In the genomic region with DNA sequence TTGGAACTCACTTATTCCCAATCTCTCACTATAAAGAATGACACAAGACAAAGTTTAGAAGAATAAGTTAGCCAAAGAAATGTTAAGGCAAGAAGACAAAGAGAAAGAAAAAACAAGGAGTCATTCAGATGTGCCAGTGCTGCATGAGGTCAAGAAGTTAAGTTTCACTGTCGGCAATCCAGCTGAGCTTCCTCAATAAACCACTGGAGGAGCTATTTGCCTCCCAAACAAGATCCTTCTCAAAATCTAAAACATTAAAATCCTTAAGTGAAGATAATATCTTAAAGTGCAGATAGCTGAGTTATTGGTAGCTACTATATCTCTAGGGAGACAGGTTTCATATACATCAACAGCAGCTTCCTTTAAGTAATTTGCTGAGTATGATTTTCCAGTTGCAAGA, we compare ENCODE assay signal across 19 cellular contexts.
DNase-seq lines count a peak whose midpoint lies in the region; ATAC-seq and TF ChIP-seq lines count a peak whose summit lies in the region.
"Had no signal": no experiment of that assay in that cellular context is flagged by ENCODE, and none has a peak within 500 bp of the region (broad histone marks: within the 10 kb centered on the region; RNA-seq: fewer than 3 reads in every experiment).

No MANE protein-coding gene starts in this region.

- peak; percentile 2 for DNase-seq in ACHN
- no peak for DNase-seq in HCT116 (ENCODE audit: low read depth, low spot score)
- DNase-seq in WTC11 (ENCODE audit: low spot score): no peak
- DNase-seq in iPS DF 6.9 (ENCODE audit: low read depth, low spot score): peak; percentile 9
- no peak for DNase-seq in activated CD4-positive, alpha-beta T cell treated with anti-CD3 and anti-CD28 coated beads for 1 hour
- no peak for DNase-seq in left cardiac atrium
- DNase-seq in D341Med (ENCODE audit: low spot score): no peak
- DNase-seq: activated CD8-positive, alpha-beta memory T cell treated with anti-CD3 and anti-CD28 coated beads, Interleukin-2, amount 50 U/mL, for 48 hours; activated naive CD4-positive, alpha-beta T cell treated with anti-CD3 and anti-CD28 coated beads, Interleukin-2, amount 50 U/mL, for 16 hours; EL; mesenchymal stem cell; NCI-H1105; NCI-H446; pancreas; stimulated activated CD4-positive, alpha-beta T cell treated with anti-CD3 and anti-CD28 coated beads, Interleukin-15, amount 100 ng/mL, for 24 hours had no signal

- H3K9me3 ChIP-seq in HCT116 (ENCODE audit: control insufficient read depth in 1 of 2, insufficient read depth in 1 of 2, low read depth in 1 of 2, low read length in 2 of 2): no peaks in the 10 kb centered on the region
- no peaks in the 10 kb centered on the region for H3K9me3 ChIP-seq in iPS DF 6.9 (ENCODE audit: control insufficient read depth, insufficient read depth, low read length)
- H3K9me3 ChIP-seq: pancreas had no signal

- ATAC-seq in HCT116 (no peak), WTC11 (peak; percentile 70), left cardiac atrium (no peak), GM21529 (IDR thresholded peaks at IDR 0.05; ENCODE audit: unreplicated experiment) (no peak)
- ATAC-seq: activated CD4-positive, CD25-positive, alpha-beta regulatory T cell treated with anti-CD3 and anti-CD28 coated beads, Interleukin-2, amount 50 U/mL, for 24 hours; esophagus mucosa; Panc1; pancreas had no signal

- intact Hi-C loops in HCT116 (cut with micrococcal nuclease): no loop called here
- intact Hi-C loops in left cardiac atrium (cut with DNase I): no loop called here

- H3K4me2 ChIP-seq in HCT116 (ENCODE audit: low read length): no peak overlapping the region

- H3K9ac ChIP-seq in HCT116 (ENCODE audit: low read length): no peak overlapping the region

- H3K4me1 ChIP-seq in HCT116 (ENCODE audit: control insufficient read depth in 1 of 2, insufficient read depth in 2 of 2, low read length in 2 of 2): no peaks in the 10 kb centered on the region
- no peaks in the 10 kb centered on the region for H3K4me1 ChIP-seq in iPS DF 6.9 (ENCODE audit: control insufficient read depth, insufficient read depth, low read length)
- H3K4me1 ChIP-seq: pancreas had no signal

- no peaks in the 10 kb centered on the region for H3K9me2 ChIP-seq in HCT116 (ENCODE audit: insufficient read depth)

- CTCF ChIA-PET in HCT116 (lab: Charles Lee): interaction anchor here (0.7 kb wide), 1 partner anchor 15 kb away, joined by 3 read pairs; no protein-coding TSS in a partner anchor
- CTCF ChIA-PET in WTC11 (lab: Charles Lee): interaction anchor here (0.6 to 1.4 kb wide), 8 partner anchors 10 to 108 kb away, joined by 3 to 5 read pairs (median 3); no protein-coding TSS in a partner anchor

- no peaks in the 10 kb centered on the region for H3K27me3 ChIP-seq in HCT116 (ENCODE audit: insufficient read depth, low read length)
- H3K27me3 ChIP-seq in iPS DF 6.9 (ENCODE audit: control insufficient read depth, insufficient read depth, low read length): no peaks in the 10 kb centered on the region
- H3K27me3 ChIP-seq: pancreas had no signal

- no peaks in the 10 kb centered on the region for H3K27me3 Mint-ChIP-seq in WTC11 (ENCODE audit: low read depth)

- H3K4me3 ChIP-seq in HCT116 (replicated peaks in 1 of 2; ENCODE audit: low read depth in 1 of 2, low read length in 2 of 2): no peak overlapping the region
- no peak overlapping the region for H3K4me3 ChIP-seq in iPS DF 6.9 (ENCODE audit: low read length)
- H3K4me3 ChIP-seq: pancreas had no signal

- H3K4me1 Mint-ChIP-seq in WTC11: no peaks in the 10 kb centered on the region

- H3K27ac ChIP-seq in HCT116 (ENCODE audit: low read depth, low read length): no peak overlapping the region
- no peak overlapping the region for H3K27ac ChIP-seq in iPS DF 6.9 (ENCODE audit: low read length)
- H3K27ac ChIP-seq: pancreas had no signal

- RAD21 ChIA-PET in HCT116 (lab: Charles Lee; ENCODE audit: low non-redundant PET in 1 of 2, low total read pairs in 2 of 2, uncharacterized antibody in 2 of 2, unreplicated experiment in 2 of 2): no interaction called here

- H3K36me3 Mint-ChIP-seq in WTC11: no peaks in the 10 kb centered on the region

- no peaks in the 10 kb centered on the region for H4K20me1 ChIP-seq in HCT116 (ENCODE audit: insufficient read depth)

- no peak for TF ChIP-seq RAD21 in HCT116 (IDR thresholded peaks at IDR 0.05; ENCODE audit: low read depth)

- TF ChIP-seq CTCF in HCT116 (IDR thresholded peaks at IDR 0.05 in 2 of 3, conservative IDR thresholded peaks at IDR 0.05 in 1 of 3; ENCODE audit: borderline replicate concordance in 1 of 3, insufficient read depth in 1 of 3, low read depth in 2 of 3, low read length in 2 of 3) (peak in 2 of 3 experiments; percentile 20 to 37; a peak in 3 of 6 replicates), WTC11 (IDR thresholded peaks at IDR 0.05) (peak; percentile 18; the same call in 1 of the 2 replicates)

- H3K36me3 ChIP-seq in HCT116 (ENCODE audit: control insufficient read depth in 1 of 2, insufficient read depth in 2 of 2, low read length in 2 of 2) (no peaks in the 10 kb centered on the region), iPS DF 6.9 (ENCODE audit: control insufficient read depth, insufficient read depth, low read length) (no peaks in the 10 kb centered on the region)
- H3K36me3 ChIP-seq: pancreas had no signal

- H2AFZ ChIP-seq in HCT116 (ENCODE audit: low read depth, low read length, poor library complexity, severe bottlenecking): no peak overlapping the region

- H3K27ac Mint-ChIP-seq in WTC11: no peak overlapping the region

- no CpG with 5 or more reads among the region's 1 CpG for WGBS in iPS DF 6.9 (ENCODE audit: insufficient coverage, insufficient read length)

- POLR2A ChIA-PET in HCT116 (lab: Charles Lee) (no interaction called here), WTC11 (lab: Charles Lee) (no interaction called here)

- in situ Hi-C loops in ACHN (cut with HindIII; ENCODE audit: low pct_ligation_motif_present, low pct_unique_long_range_greater_than_20kb, low sequenced_read_pairs): no loop called here

- H3K9me3 Mint-ChIP-seq in WTC11: no peaks in the 10 kb centered on the region

- no peaks in the 10 kb centered on the region for H3K79me2 ChIP-seq in HCT116 (ENCODE audit: insufficient read depth, low read length)

- TF ChIP-seq POLR2A in HCT116 (IDR thresholded peaks at IDR 0.05; ENCODE audit: borderline replicate concordance, extremely low read depth, insufficient read depth, insufficient read length): no peak

- no TSS peak for BruUV-seq in HCT116 (replicated peaks; lab: Mats Ljungman, UMichigan)

- H3K4me3 Mint-ChIP-seq in WTC11: no peak overlapping the region

TF ChIP-seq in HCT116, 20 proteins besides CTCF, POLR2A, EP300 and RAD21 (continues in another document):
- TF ChIP-seq, protein P1, sequence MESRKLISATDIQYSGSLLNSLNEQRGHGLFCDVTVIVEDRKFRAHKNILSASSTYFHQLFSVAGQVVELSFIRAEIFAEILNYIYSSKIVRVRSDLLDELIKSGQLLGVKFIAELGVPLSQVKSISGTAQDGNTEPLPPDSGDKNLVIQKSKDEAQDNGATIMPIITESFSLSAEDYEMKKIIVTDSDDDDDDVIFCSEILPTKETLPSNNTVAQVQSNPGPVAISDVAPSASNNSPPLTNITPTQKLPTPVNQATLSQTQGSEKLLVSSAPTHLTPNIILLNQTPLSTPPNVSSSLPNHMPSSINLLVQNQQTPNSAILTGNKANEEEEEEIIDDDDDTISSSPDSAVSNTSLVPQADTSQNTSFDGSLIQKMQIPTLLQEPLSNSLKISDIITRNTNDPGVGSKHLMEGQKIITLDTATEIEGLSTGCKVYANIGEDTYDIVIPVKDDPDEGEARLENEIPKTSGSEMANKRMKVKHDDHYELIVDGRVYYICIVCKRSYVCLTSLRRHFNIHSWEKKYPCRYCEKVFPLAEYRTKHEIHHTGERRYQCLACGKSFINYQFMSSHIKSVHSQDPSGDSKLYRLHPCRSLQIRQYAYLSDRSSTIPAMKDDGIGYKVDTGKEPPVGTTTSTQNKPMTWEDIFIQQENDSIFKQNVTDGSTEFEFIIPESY (IDR thresholded peaks at IDR 0.05; ENCODE audit: extremely low read depth, insufficient replicate concordance, low read length): no peak
- TF ChIP-seq ZFX (IDR thresholded peaks at IDR 0.05): no peak
- no peak for TF ChIP-seq SIN3A (IDR thresholded peaks at IDR 0.05; ENCODE audit: low read depth)
- TF ChIP-seq TCF7L2 (IDR thresholded peaks at IDR 0.05; ENCODE audit: borderline replicate concordance, extremely low read depth, insufficient read depth, insufficient read length): no peak
- TF ChIP-seq EZH2phosphoT487 (IDR thresholded peaks at IDR 0.05; ENCODE audit: borderline replicate concordance): no peak
- TF ChIP-seq POLR2AphosphoS5 (IDR thresholded peaks at IDR 0.05; ENCODE audit: low read depth, low read length): no peak
- TF ChIP-seq ZNF274 (IDR thresholded peaks at IDR 0.05; ENCODE audit: low read depth, low read length): no peak
- no peak for TF ChIP-seq FOSL1 (IDR thresholded peaks at IDR 0.05; ENCODE audit: low read depth)

TF ChIP-seq in WTC11, 78 proteins besides CTCF, POLR2A, EP300 and RAD21 (continues in another document):
- TF ChIP-seq ZNF423 (CRISPR knock-in tag; IDR thresholded peaks at IDR 0.05) (no peak), TEAD1 (CRISPR knock-in tag; IDR thresholded peaks at IDR 0.05) (no peak), ZNF121 (CRISPR knock-in tag; IDR thresholded peaks at IDR 0.05) (no peak), NFATC4 (CRISPR knock-in tag; IDR thresholded peaks at IDR 0.05) (no peak)
- TF ChIP-seq, protein P2, sequence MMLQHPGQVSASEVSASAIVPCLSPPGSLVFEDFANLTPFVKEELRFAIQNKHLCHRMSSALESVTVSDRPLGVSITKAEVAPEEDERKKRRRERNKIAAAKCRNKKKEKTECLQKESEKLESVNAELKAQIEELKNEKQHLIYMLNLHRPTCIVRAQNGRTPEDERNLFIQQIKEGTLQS (CRISPR knock-in tag; conservative IDR thresholded peaks at IDR 0.05): no peak

Comparison
In these comparisons a context has a peak if more than half of its experiments do, and no peak if none do; other contexts are left out.
1. DNase-seq: peak in ACHN (single experiment) and iPS DF 6.9 (single experiment); none in HCT116 (single experiment), WTC11 (single experiment), activated CD4-positive, alpha-beta T cell treated with anti-CD3 and anti-CD28 coated beads for 1 hour (single experiment), left cardiac atrium (single experiment) and D341Med (single experiment).